ENCODE assay signal across 11 cellular contexts in the genomic region with DNA sequence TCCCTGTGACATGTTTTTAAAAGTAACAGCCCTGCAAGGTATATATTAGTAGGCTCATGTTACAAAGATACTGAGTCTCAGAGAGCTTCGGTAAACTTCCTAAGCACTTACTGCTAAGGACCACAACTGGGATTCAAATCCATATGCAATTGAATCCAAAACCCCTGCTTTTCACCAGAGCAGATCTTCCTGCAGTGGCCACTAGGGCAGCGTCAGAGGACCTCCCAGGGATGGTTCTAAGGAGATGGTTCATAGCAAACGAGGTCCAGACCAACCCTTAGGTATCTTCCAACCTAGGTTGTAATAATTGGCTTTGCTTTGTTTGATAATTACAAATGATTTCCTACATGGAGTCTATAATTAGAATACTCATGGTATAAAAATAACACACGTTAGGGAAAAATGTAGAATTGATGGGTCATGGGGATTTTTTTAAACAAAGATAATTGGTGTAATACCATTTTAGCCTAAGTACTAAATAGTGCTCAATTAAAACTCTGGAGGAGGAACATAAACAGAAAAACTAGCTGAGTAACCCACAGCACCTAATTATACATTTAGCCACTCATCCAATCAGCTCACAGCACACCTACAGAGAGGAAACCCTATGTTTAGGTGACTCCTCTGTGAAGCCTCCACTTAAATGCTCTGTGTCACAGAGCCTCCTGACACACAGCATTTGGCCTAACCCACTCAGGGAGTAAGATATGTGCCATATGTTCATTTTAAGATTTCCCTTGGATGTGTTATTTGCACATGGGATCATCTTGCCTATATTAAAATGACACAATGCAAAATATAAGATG. TPM values are rescaled to one million over a fixed set of nuclear protein-coding genes. Genes with fewer than 3 reads are reported as not detected.
DNase-seq lines count a peak whose midpoint lies in the region; ATAC-seq and TF ChIP-seq lines count a peak whose summit lies in the region.
"Had no signal": no experiment of that assay in that cellular context is flagged by ENCODE, and none has a peak within 500 bp of the region (broad histone marks: within the 10 kb centered on the region; RNA-seq: fewer than 3 reads in every experiment).

No MANE protein-coding gene starts in this region.

- H3K36me3 ChIP-seq in brain microvascular endothelial cell (replicated peaks) (no peaks in the 10 kb centered on the region), neural cell (ENCODE audit: insufficient read depth, low read length) (no peaks in the 10 kb centered on the region)
- H3K36me3 ChIP-seq: gastrocnemius medialis, sigmoid colon had no signal

- H3K4me2 ChIP-seq in neural cell (ENCODE audit: low read length), result no peak overlapping the region

- H3K27me3 ChIP-seq in brain microvascular endothelial cell (replicated peaks), result no peaks in the 10 kb centered on the region
- no peaks in the 10 kb centered on the region for H3K27me3 ChIP-seq in neural cell (ENCODE audit: insufficient read depth, low read depth, low read length)
- H3K27me3 ChIP-seq: gastrocnemius medialis, sigmoid colon had no signal

- no peaks in the 10 kb centered on the region for H3K79me2 ChIP-seq in neural cell (replicated peaks; ENCODE audit: insufficient read depth, low read length)

- no peak for ATAC-seq in HG03108 (IDR thresholded peaks at IDR 0.05; ENCODE audit: unreplicated experiment)
- ATAC-seq: gastrocnemius medialis had no signal

- TF ChIP-seq CTCF in NB4 (IDR thresholded peaks at IDR 0.05; ENCODE audit: low read depth, low read length) (peak; percentile 44), brain microvascular endothelial cell (IDR thresholded peaks at IDR 0.05; ENCODE audit: low read depth, low read length, missing control alignments) (peak; percentile 74), neural cell (IDR thresholded peaks at IDR 0.05; ENCODE audit: poor library complexity, severe bottlenecking) (peak; percentile 9)

- no peak for TF ChIP-seq POLR2A in NB4 (IDR thresholded peaks at IDR 0.05; ENCODE audit: extremely low read depth, insufficient read length)

- no peaks in the 10 kb centered on the region for H3K9me2 ChIP-seq in neural cell (ENCODE audit: insufficient read depth, low read length)

- H3K27ac ChIP-seq in brain microvascular endothelial cell (no peak overlapping the region), neural cell (ENCODE audit: low read length) (no peak overlapping the region)
- H3K27ac ChIP-seq: gastrocnemius medialis, sigmoid colon had no signal

- no peak for TF ChIP-seq EP300 in neural cell (conservative IDR thresholded peaks at IDR 0.05; ENCODE audit: poor library complexity, severe bottlenecking)

- in situ Hi-C loops in brain microvascular endothelial cell (cut with HindIII; ENCODE audit: low pct_ligation_motif_present, low sequenced_read_pairs), result no loop called here

- H4K20me1 ChIP-seq in neural cell (ENCODE audit: insufficient read depth), result no peaks in the 10 kb centered on the region

- TF ChIP-seq RAD21 in neural cell (conservative IDR thresholded peaks at IDR 0.05), result no peak

- H2AFZ ChIP-seq in neural cell (ENCODE audit: low read depth, low read length), result no peak overlapping the region

- H3K9me3 ChIP-seq in neural cell (ENCODE audit: low read length), result no peaks in the 10 kb centered on the region
- H3K9me3 ChIP-seq: gastrocnemius medialis, sigmoid colon had no signal

- H3K4me3 ChIP-seq in NB4 (ENCODE audit: low read depth, low read length) (no peak overlapping the region), brain microvascular endothelial cell (ENCODE audit: low read depth, low read length) (no peak overlapping the region), neural cell (ENCODE audit: low read length) (no peak overlapping the region)
- H3K4me3 ChIP-seq: gastrocnemius medialis, sigmoid colon had no signal

- H3F3A ChIP-seq in neural cell (ENCODE audit: insufficient read depth, low read length, poor library complexity, severe bottlenecking), result no peaks in the 10 kb centered on the region

- no peak overlapping the region for H3K9ac ChIP-seq in neural cell (ENCODE audit: low read length)

- peak; percentile 27 for DNase-seq in NCI-H82 (lab: John Stamatoyannopoulos, UW)
- DNase-seq in NCI-H82 treated with DMSO at 0.1 percent for 48 hours (lab: John Stamatoyannopoulos, UW; ENCODE audit: unreplicated experiment), result no peak
- DNase-seq in NB4 (ENCODE audit: low read depth), result peak; percentile 13
- no peak for DNase-seq in brain microvascular endothelial cell
- DNase-seq in cerebellum (ENCODE audit: low spot score), result no peak
- no peak for DNase-seq in islet precursor cell
- DNase-seq: gastrocnemius medialis, NCI-H1930, sigmoid colon had no signal

TF ChIP-seq in neural cell, 6 proteins besides CTCF, POLR2A, EP300 and RAD21:
- TF ChIP-seq TAF1 (IDR thresholded peaks at IDR 0.05; ENCODE audit: low read depth), result no peak
- TF ChIP-seq MXI1 (conservative IDR thresholded peaks at IDR 0.05; ENCODE audit: poor library complexity, severe bottlenecking), result no peak
- TF ChIP-seq, protein P1, sequence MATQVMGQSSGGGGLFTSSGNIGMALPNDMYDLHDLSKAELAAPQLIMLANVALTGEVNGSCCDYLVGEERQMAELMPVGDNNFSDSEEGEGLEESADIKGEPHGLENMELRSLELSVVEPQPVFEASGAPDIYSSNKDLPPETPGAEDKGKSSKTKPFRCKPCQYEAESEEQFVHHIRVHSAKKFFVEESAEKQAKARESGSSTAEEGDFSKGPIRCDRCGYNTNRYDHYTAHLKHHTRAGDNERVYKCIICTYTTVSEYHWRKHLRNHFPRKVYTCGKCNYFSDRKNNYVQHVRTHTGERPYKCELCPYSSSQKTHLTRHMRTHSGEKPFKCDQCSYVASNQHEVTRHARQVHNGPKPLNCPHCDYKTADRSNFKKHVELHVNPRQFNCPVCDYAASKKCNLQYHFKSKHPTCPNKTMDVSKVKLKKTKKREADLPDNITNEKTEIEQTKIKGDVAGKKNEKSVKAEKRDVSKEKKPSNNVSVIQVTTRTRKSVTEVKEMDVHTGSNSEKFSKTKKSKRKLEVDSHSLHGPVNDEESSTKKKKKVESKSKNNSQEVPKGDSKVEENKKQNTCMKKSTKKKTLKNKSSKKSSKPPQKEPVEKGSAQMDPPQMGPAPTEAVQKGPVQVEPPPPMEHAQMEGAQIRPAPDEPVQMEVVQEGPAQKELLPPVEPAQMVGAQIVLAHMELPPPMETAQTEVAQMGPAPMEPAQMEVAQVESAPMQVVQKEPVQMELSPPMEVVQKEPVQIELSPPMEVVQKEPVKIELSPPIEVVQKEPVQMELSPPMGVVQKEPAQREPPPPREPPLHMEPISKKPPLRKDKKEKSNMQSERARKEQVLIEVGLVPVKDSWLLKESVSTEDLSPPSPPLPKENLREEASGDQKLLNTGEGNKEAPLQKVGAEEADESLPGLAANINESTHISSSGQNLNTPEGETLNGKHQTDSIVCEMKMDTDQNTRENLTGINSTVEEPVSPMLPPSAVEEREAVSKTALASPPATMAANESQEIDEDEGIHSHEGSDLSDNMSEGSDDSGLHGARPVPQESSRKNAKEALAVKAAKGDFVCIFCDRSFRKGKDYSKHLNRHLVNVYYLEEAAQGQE (IDR thresholded peaks at IDR 0.05; ENCODE audit: borderline replicate concordance), result no peak

RNA-seq across cellular contexts. Expression of gene CAST, which starts 10.0 kb away (rescaled TPM):
- polyA plus RNA-seq in neural cell, result 7.3 and 8.4 TPM in 2 replicates
- 13.1 and 20.0 TPM in 2 replicates for polyA minus RNA-seq in neural cell
- 26.0 TPM for total RNA-seq in cerebellum

Comparison
In these comparisons a context has a peak if more than half of its experiments do, and no peak if none do; other contexts are left out.
1. DNase-seq: peak in NCI-H82 (single experiment) and NB4 (single experiment); none in NCI-H82 treated with DMSO at 0.1 percent for 48 hours (single experiment), brain microvascular endothelial cell (single experiment), cerebellum (single experiment) and islet precursor cell (single experiment).
2. CTCF ChIP-seq: peak in every context shown above with its lines; median percentile 74 in brain microvascular endothelial cell; 44 in NB4; 9 in neural cell.